Comparison of ENCODE assay signal across 18 cellular contexts in the genomic region with DNA sequence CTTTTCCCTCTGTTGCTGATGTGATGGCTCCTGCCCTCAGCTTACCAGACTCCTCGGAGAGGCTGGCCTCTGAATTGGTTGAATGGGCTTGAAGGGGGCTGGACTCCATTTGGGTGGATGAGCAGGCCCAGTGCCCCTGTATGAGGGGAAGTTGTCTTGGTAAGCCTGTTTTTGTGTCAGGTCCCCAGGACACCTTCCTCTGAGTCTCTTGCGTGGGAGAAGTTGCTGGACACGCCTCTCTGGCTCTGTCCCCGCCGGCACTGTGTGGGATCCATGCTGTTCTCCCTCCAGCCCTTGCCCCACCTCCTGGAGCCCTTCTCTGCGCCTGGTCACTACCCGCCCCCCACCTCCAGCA. TPM values are rescaled to one million over a fixed set of nuclear protein-coding genes. Genes with fewer than 3 reads are reported as not detected.
DNase-seq lines count a peak whose midpoint lies in the region; ATAC-seq and TF ChIP-seq lines count a peak whose summit lies in the region.
"Had no signal": no experiment of that assay in that cellular context is flagged by ENCODE, and none has a peak within 500 bp of the region (broad histone marks: within the 10 kb centered on the region; RNA-seq: fewer than 3 reads in every experiment).

No MANE protein-coding gene starts in this region.

- H3K4me3 ChIP-seq in heart left ventricle (no peak overlapping the region), sigmoid colon (no peak overlapping the region)
- H3K4me3 ChIP-seq: A549; BLaER1 treated with 17β-estradiol and CSF1 and Interleukin-3, amounts not matched to agents 10 nM and 100 nM; GM23248 had no signal

- ATAC-seq in Right ventricle myocardium superior (ENCODE audit: poor library complexity) (peak; percentile 25), heart left ventricle (no peak), foreskin keratinocyte (no peak), GM21717 (IDR thresholded peaks at IDR 0.05; ENCODE audit: unreplicated experiment) (no peak)
- ATAC-seq: A549, HCT116 had no signal

- WGBS in heart left ventricle, 4 donors = 92 to 96% (median 94%) methylated on average over 7 of the region's 7 CpGs
- WGBS in sigmoid colon, 2 donors = 92 to 96% methylated on average over 7 of the region's 7 CpGs

- H3K36me3 ChIP-seq in heart left ventricle (peaks cover 0 to 3% (median 0%) of the 10 kb centered on the region in 9 donors), sigmoid colon (peaks cover 0 to 66% (median 9%) of the 10 kb centered on the region in 4 donors)
- H3K36me3 ChIP-seq: BLaER1 treated with 17β-estradiol and CSF1 and Interleukin-3, amounts not matched to agents 10 nM and 100 nM had no signal

- H3K4me1 ChIP-seq in heart left ventricle = peaks cover 0 to 12% (median 5%) of the 10 kb centered on the region in 12 donors
- H3K4me1 ChIP-seq in sigmoid colon = peaks cover 0 to 15% (median 13%) of the 10 kb centered on the region in 4 donors
- no peaks in the 10 kb centered on the region for H3K4me1 ChIP-seq in foreskin keratinocyte
- H3K4me1 ChIP-seq: A549; BE2C; BLaER1 treated with 17β-estradiol and CSF1 and Interleukin-3, amounts not matched to agents 10 nM and 100 nM had no signal

- TF ChIP-seq CTCF in heart left ventricle (IDR thresholded peaks at IDR 0.05) = no peak
- no peak for TF ChIP-seq CTCF in sigmoid colon (IDR thresholded peaks at IDR 0.05)
- no peak for TF ChIP-seq CTCF in foreskin keratinocyte (conservative IDR thresholded peaks at IDR 0.05)

- TF ChIP-seq EP300 in sigmoid colon (IDR thresholded peaks at IDR 0.05) = no peak

- H3K27me3 ChIP-seq in heart left ventricle (no peaks in the 10 kb centered on the region), sigmoid colon (no peaks in the 10 kb centered on the region), foreskin keratinocyte (no peaks in the 10 kb centered on the region)
- H3K27me3 ChIP-seq: BE2C; BLaER1 treated with 17β-estradiol and CSF1 and Interleukin-3, amounts not matched to agents 10 nM and 100 nM had no signal

- H3K27ac ChIP-seq in heart left ventricle (no peak overlapping the region), sigmoid colon (peak overlapping the region in 2 of 4 donors; percentile 27 to 45), foreskin keratinocyte (no peak overlapping the region)
- H3K27ac ChIP-seq: A549; BLaER1 treated with 17β-estradiol and CSF1 and Interleukin-3, amounts not matched to agents 10 nM and 100 nM; GM23248 had no signal

- peaks cover 0 to 5% (median 0%) of the 10 kb centered on the region in 12 donors for H3K9me3 ChIP-seq in heart left ventricle
- no peaks in the 10 kb centered on the region for H3K9me3 ChIP-seq in sigmoid colon
- H3K9me3 ChIP-seq: A549; BE2C; BLaER1 treated with 17β-estradiol and CSF1 and Interleukin-3, amounts not matched to agents 10 nM and 100 nM had no signal

- intact Hi-C loops in Right ventricle myocardium superior (cut with DNase I) (no loop called here), heart left ventricle (cut with DNase I) (no loop called here), sigmoid colon (cut with DNase I) (no loop called here)

- TF ChIP-seq POLR2A in heart left ventricle (IDR thresholded peaks at IDR 0.05) (no peak), sigmoid colon (IDR thresholded peaks at IDR 0.05) (no peak)

- DNase-seq in Right ventricle myocardium superior (no peak), heart left ventricle (no peak), mesenteric fat pad (ENCODE audit: low spot score) (peak; percentile 62), sigmoid colon (peak; percentile 49), foreskin keratinocyte (no peak), activated gamma-delta T cell (lab: John Stamatoyannopoulos, UW) (no peak)
- DNase-seq: 8988T; ACHN; AML-193; BE2C; CD4-positive, alpha-beta T cell; CD8-positive, alpha-beta memory T cell; DMS 273 treated with DMSO at 0.1 percent for 48 hours had no signal

RNA-seq across cellular contexts. Expression of a gene that starts 42.6 kb away (rescaled TPM):
- 3.3 TPM for total RNA-seq in Right ventricle myocardium superior
- 1 to 10 TPM; 1.5 to 4.0 (median 3.3) TPM for total RNA-seq in heart left ventricle
- 1 to 10 TPM; 2.8 to 3.1 TPM for polyA plus RNA-seq in heart left ventricle
- total RNA-seq in mesenteric fat pad = 7.9 TPM
- 100 to 1,000 TPM in 1 of 4 donors, 10 to 100 TPM in 3; 71.6 to 102 (median 83.2) TPM for total RNA-seq in sigmoid colon
- polyA plus RNA-seq in sigmoid colon = 100 to 1,000 TPM; 103 to 433 (median 184) TPM
- total RNA-seq in foreskin keratinocyte = 0.11 and 0.14 TPM in 2 replicates
- 0.10 and 0.13 TPM in 2 replicates for polyA plus RNA-seq in foreskin keratinocyte
- total RNA-seq: GM23248 had no signal
- polyA plus RNA-seq: GM23248 had no signal

Comparison
In these comparisons a context has a peak if more than half of its experiments do, and no peak if none do; other contexts are left out.
1. DNase-seq: peak in mesenteric fat pad (single experiment) and sigmoid colon (single experiment); none in Right ventricle myocardium superior (single experiment), heart left ventricle (0 of 5), foreskin keratinocyte (0 of 2) and activated gamma-delta T cell (single experiment).